8 cellular contexts compared by ENCODE assay signal in genomic region chr6:52363222-52363867, GRCh38. TPM values are rescaled to one million over a fixed set of nuclear protein-coding genes. Genes with fewer than 3 reads are reported as not detected.
DNase-seq lines count a peak whose midpoint lies in the region; ATAC-seq and TF ChIP-seq lines count a peak whose summit lies in the region.

No MANE protein-coding gene starts in this region.

- no peaks in the 10 kb centered on the region for H3K9me3 ChIP-seq in skeletal muscle tissue (ENCODE audit: control insufficient read depth in 3 of 3, low read length in 3 of 3)

- 0 out of 2 replicates have a peak, but pooled peaks cover 2% of the 10 kb centered on the region for H3K36me3 Mint-ChIP-seq in WTC11

- no peak for TF ChIP-seq CTCF in WTC11 (IDR thresholded peaks at IDR 0.05)
- TF ChIP-seq CTCF in GM10266 (IDR thresholded peaks at IDR 0.05; ENCODE audit: control insufficient read depth, insufficient read depth, low read depth, missing control alignments): no peak

- ATAC-seq in WTC11 (no peak), GM21381 (IDR thresholded peaks at IDR 0.05; ENCODE audit: unreplicated experiment) (no peak)

- peaks cover 34% of the 10 kb centered on the region for H3K4me1 Mint-ChIP-seq in WTC11

- H3K9me3 Mint-ChIP-seq in WTC11: no peaks in the 10 kb centered on the region

- H3K9ac ChIP-seq in skeletal muscle tissue (ENCODE audit: low read depth in 1 of 3, low read length in 3 of 3): peak overlapping the region in 1 of 3 donors; percentile 81

- POLR2A ChIA-PET in WTC11 (lab: Charles Lee) (no interaction called here), HEK293T (lab: Yijun Ruan, JAX) (interaction anchor here (1.8 to 5.4 kb wide), 4 partner anchors 9 to 84 kb away, joined by 6 to 69 read pairs (median 16); partner anchors contain the start of gene MCM3)

- H3K4me3 Mint-ChIP-seq in WTC11: peak overlapping the region; percentile 94

- no peak overlapping the region for H3K27ac ChIP-seq in skeletal muscle tissue (ENCODE audit: low read depth, low read length)

- H3K4me1 ChIP-seq in skeletal muscle tissue (ENCODE audit: control insufficient read depth in 3 of 3, insufficient read depth in 3 of 3, low read length in 3 of 3): peaks cover 11 to 19% (median 14%) of the 10 kb centered on the region in 3 donors

- H3K27ac Mint-ChIP-seq in WTC11: no peak overlapping the region

- H3K27me3 ChIP-seq in H7 (ENCODE audit: control insufficient read depth, insufficient read depth, low read length) (peaks cover 21% of the 10 kb centered on the region), skeletal muscle tissue (ENCODE audit: control insufficient read depth in 3 of 3, insufficient read depth in 3 of 3, low read length in 3 of 3) (peaks cover 8 to 16% (median 14%) of the 10 kb centered on the region in 3 donors)

- H3K4me3 ChIP-seq in H7 (ENCODE audit: insufficient read depth, low read depth, low read length) (peak overlapping the region; percentile 85), iPS-11a (ENCODE audit: low read depth, low read length) (peak overlapping the region; percentile 68), skeletal muscle tissue (ENCODE audit: low read length in 3 of 3) (peak overlapping the region; percentile 5 to 80 (median 73))

- DNase-seq in H7: no peak
- no peak for DNase-seq in WTC11 (ENCODE audit: low spot score)
- no peak for DNase-seq in HEK293T (ENCODE audit: extremely low spot score)
- DNase-seq in GM10266 (ENCODE audit: extremely low spot score): no peak
- no peak for DNase-seq in stimulated activated CD4-positive, alpha-beta T cell treated with anti-CD3 and anti-CD28 coated beads, Interleukin-4, amount 100 ng/mL, for 4 hours

- H3K27me3 Mint-ChIP-seq in WTC11 (ENCODE audit: low read depth): peaks cover 32% of the 10 kb centered on the region

- CTCF ChIA-PET in WTC11 (lab: Charles Lee) (interaction anchor here (1.9 to 2.5 kb wide), 2 partner anchors 37 to 78 kb away, joined by 7 to 21 read pairs; partner anchors contain the start of gene MCM3), HEK293T (lab: Yijun Ruan, JAX) (interaction anchor here (1.0 kb wide), 1 partner anchor 78 kb away, joined by 4 read pairs; no protein-coding TSS in a partner anchor)

- H3K36me3 ChIP-seq in H7 (replicated peaks; ENCODE audit: control insufficient read depth, insufficient read depth, low read length): no peaks in the 10 kb centered on the region
- no peaks in the 10 kb centered on the region for H3K36me3 ChIP-seq in skeletal muscle tissue (ENCODE audit: control insufficient read depth in 3 of 3, insufficient read depth in 3 of 3, low read length in 3 of 3)

TF ChIP-seq in WTC11, 78 proteins besides CTCF, POLR2A, EP300 and RAD21 (continues in another document):
- TF ChIP-seq NR3C1 (CRISPR knock-in tag; conservative IDR thresholded peaks at IDR 0.05; ENCODE audit: low read depth) (no peak), ZNF121 (CRISPR knock-in tag; IDR thresholded peaks at IDR 0.05) (no peak), CREM (CRISPR knock-in tag; IDR thresholded peaks at IDR 0.05) (no peak), OVOL2 (CRISPR knock-in tag; IDR thresholded peaks at IDR 0.05; ENCODE audit: borderline replicate concordance) (no peak), ZNF317 (CRISPR knock-in tag; IDR thresholded peaks at IDR 0.05; ENCODE audit: borderline replicate concordance, low read depth) (no peak), ARID4B (CRISPR knock-in tag; IDR thresholded peaks at IDR 0.05; ENCODE audit: borderline replicate concordance) (no peak), ZBTB21 (CRISPR knock-in tag; IDR thresholded peaks at IDR 0.05; ENCODE audit: borderline replicate concordance) (no peak), ELF4 (CRISPR knock-in tag; IDR thresholded peaks at IDR 0.05; ENCODE audit: low read depth) (no peak), ZNF138 (CRISPR knock-in tag; conservative IDR thresholded peaks at IDR 0.05) (no peak)

TF ChIP-seq in HEK293T, 16 proteins besides CTCF, POLR2A, EP300 and RAD21:
- TF ChIP-seq FOXA1 (IDR thresholded peaks at IDR 0.05) (no peak), CTBP1 (IDR thresholded peaks at IDR 0.05; ENCODE audit: borderline replicate concordance) (no peak), FOXK2 (IDR thresholded peaks at IDR 0.05) (no peak), FOXM1 (IDR thresholded peaks at IDR 0.05; ENCODE audit: borderline replicate concordance) (no peak), TARDBP (IDR thresholded peaks at IDR 0.05) (no peak), L3MBTL2 (conservative IDR thresholded peaks at IDR 0.05) (no peak), SP1 (IDR thresholded peaks at IDR 0.05) (no peak), ELF4 (IDR thresholded peaks at IDR 0.05) (no peak), LEF1 (IDR thresholded peaks at IDR 0.05; ENCODE audit: borderline replicate concordance) (no peak)

RNA-seq across cellular contexts. Expression of gene PAQR8, which starts 1.4 kb away (rescaled TPM):
- total RNA-seq in H7 (2014; rRNA removed; shearing (Covaris generic)): 4.6 and 6.7 TPM in 2 replicates
- total RNA-seq in WTC11 (2021): 11.1 to 12.5 TPM (median 11.7 TPM) in 3 replicates
- total RNA-seq in skeletal muscle tissue: 6.3 TPM

RNA-seq across cellular contexts. Expression of gene EFHC1, which starts 56.8 kb away (rescaled TPM):
- 11.5 and 15.7 TPM in 2 replicates for total RNA-seq in H7 (2014; rRNA removed; shearing (Covaris generic))
- total RNA-seq in WTC11 (2021): 13.4 to 19.2 TPM (median 15.5 TPM) in 3 replicates
- total RNA-seq in skeletal muscle tissue: 14.1 TPM
